14 cellular contexts compared by ENCODE assay signal in genomic region chr3:194865595-194865994, GRCh38.
"Had no signal": no experiment of that assay in that cellular context is flagged by ENCODE, and none has a peak within 500 bp of the region (broad histone marks: within the 10 kb centered on the region; RNA-seq: fewer than 3 reads in every experiment).

No MANE protein-coding gene starts in this region.

- H3K27ac ChIP-seq: coronary artery, testis had no signal

- DNase-seq: activated CD4-positive, alpha-beta T cell treated with anti-CD3 and anti-CD28 coated beads, Interleukin-2, amount 10 ng/mL, durations not matched to agents 24 days and 14 days; activated CD4-positive, CD25-positive, alpha-beta regulatory T cell; activated CD8-positive, alpha-beta memory T cell treated with anti-CD3 and anti-CD28 coated beads, Interleukin-2, amount 50 U/mL, for 48 hours; activated gamma-delta T cell treated with Interleukin-2 at 50 U/mL for 16 hours; amygdala; effector memory CD4-positive, alpha-beta T cell; midbrain; sigmoid colon; stimulated activated CD4-positive, alpha-beta T cell treated with anti-CD3 and anti-CD28 coated beads, Interleukin-12 subunit alpha, Interleukin-12 subunit beta, amount 100 ng/mL, for 4 hours; stimulated activated CD4-positive, alpha-beta T cell treated with anti-CD3 and anti-CD28 coated beads, Interleukin-2, amount 100 ng/mL, for 24 hours; stomach; testis had no signal

- H3K9me3 ChIP-seq: stomach, testis had no signal

- ATAC-seq: left colon had no signal

- H3K4me3 ChIP-seq: coronary artery, sigmoid colon, stomach, testis had no signal

- H3K27me3 ChIP-seq: stomach, testis had no signal

- H3K36me3 ChIP-seq: sigmoid colon, stomach had no signal
